ENCODE assay signal across 12 cellular contexts in the genomic region with DNA sequence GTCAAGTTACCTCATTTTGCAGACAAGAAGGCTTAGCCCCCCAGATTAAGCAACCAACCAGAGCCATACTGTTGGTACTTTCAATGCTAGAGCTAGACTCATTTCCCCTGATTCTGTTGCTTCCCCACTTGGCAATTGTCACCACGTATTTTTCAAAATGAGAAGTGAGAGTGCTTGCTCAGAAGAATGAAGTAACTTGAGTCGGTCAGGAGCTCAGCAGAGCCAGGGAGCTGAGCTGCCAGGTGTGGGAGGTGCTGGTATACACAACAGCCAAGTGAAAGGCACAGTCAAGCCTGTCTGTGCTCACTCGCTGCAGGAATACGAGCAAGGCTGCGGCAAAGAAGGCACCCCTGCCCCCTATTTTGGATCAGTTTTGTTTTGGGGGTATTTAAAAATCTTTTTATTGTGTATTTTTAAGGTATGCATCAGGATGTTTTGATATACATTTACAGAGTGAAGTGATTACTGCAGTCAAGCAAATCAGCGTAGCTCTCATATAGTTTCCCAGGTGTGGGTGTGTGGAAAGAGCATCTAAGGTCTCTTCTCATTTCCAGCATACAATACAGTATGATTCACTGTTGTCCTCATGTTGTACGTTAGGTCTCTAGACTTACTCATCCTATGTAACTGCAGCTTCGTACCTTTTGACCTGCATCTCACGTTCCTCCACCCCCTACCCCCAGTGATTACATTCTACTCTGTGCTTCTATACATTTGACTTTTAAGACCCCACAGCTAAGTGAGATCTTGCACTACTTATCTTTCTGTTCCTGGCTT.
A peak's percentile ranks its signal among the peaks of the same experiment; 100 is the strongest.
DNase-seq lines count a peak whose midpoint lies in the region; ATAC-seq and FAIRE-seq lines count a peak whose summit lies in the region.
"Had no signal": no experiment of that assay in that cellular context is flagged by ENCODE, and none has a peak within 500 bp of the region (broad histone marks: within the 10 kb centered on the region; RNA-seq: fewer than 3 reads in every experiment).

No MANE protein-coding gene starts in this region.

- peak; percentile 81 for FAIRE-seq in urothelium cell line (lab: Jason Lieb, UNC)
- FAIRE-seq: small intestine had no signal

- DNase-seq in SKM-1 treated with dmso at 0.1 percent for 144 hours (lab: John Stamatoyannopoulos, UW; ENCODE audit: unreplicated experiment) (peak; percentile 71), SKM-1 (lab: John Stamatoyannopoulos, UW; ENCODE audit: unreplicated experiment) (no peak), NOMO-1 treated with dmso at 0.1 percent for 144 hours (lab: John Stamatoyannopoulos, UW; ENCODE audit: unreplicated experiment) (peak; percentile 78), urothelium cell line (ENCODE audit: low spot score) (no peak), iPS-NIHi11 (ENCODE audit: low spot score) (no peak), left ventricle myocardium superior (no peak)
- no peak for DNase-seq in effector CD8-positive, alpha-beta T cell (lab: John Stamatoyannopoulos, UW)
- DNase-seq: 8988T, HFFc6, NCI-H1436, small intestine had no signal

- intact Hi-C loops in left ventricle myocardium superior (cut with micrococcal nuclease), result no loop called here

- ATAC-seq in HG02981 (IDR thresholded peaks at IDR 0.05; ENCODE audit: unreplicated experiment), result peak; percentile 68
- ATAC-seq in left ventricle myocardium superior, result no peak

Comparison
In these comparisons a context has a peak if more than half of its experiments do, and no peak if none do; other contexts are left out.
1. DNase-seq: peak in SKM-1 treated with dmso at 0.1 percent for 144 hours (single experiment) and NOMO-1 treated with dmso at 0.1 percent for 144 hours (single experiment); none in SKM-1 (single experiment), urothelium cell line (single experiment), effector CD8-positive, alpha-beta T cell (single experiment), iPS-NIHi11 (single experiment) and left ventricle myocardium superior (single experiment).